ENCODE assay signal across 15 cellular contexts in the genomic region with DNA sequence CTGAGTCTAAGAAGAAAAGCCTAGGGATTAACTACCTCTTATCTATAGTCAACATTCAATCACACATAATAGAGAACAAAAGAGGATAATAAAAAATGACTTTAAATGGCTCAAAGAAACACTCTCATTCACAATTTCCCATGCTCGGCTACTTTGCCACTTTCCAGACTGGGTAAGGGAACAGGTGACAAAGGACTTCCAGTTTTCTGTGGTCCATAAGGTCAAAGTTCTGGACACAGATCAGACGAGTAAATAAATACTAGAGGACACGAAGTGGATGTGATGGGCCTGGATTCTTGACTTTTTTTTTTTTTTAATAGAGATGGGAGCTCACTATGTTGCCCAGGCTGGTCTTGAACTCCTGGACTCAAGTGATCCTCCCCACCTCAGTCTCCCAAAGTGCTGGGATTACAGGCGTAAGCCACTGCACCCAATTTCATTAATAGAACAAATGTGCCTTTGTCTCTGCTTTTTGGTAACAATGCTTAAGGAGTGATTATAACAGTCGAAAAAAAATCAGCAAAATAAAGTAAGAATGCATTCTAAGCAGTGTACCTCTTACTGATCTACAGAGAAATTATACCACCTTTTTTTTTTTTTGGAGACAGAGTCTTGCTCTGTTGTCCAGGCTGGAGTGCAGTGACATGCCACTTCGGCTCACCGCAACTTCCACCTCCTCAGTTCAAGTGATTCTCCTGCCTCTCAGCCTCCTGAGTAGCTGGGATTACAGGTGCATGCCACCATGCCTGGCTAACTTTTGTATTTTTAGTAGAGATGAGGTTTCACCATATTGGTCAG.
"Had no signal": no experiment of that assay in that cellular context is flagged by ENCODE, and none has a peak within 500 bp of the region (broad histone marks: within the 10 kb centered on the region; RNA-seq: fewer than 3 reads in every experiment).

No MANE protein-coding gene starts in this region.

- H3K4me2 ChIP-seq: neural progenitor cell, smooth muscle cell had no signal

- H3K4me1 Mint-ChIP-seq: neural progenitor cell; stimulated activated effector memory CD8-positive, alpha-beta T cell treated with anti-CD3 and anti-CD28 coated beads, Interleukin-12 subunit alpha, Interleukin-12 subunit beta, amount 100 ng/mL, for 72 hours had no signal

- H3K4me3 Mint-ChIP-seq: activated naive CD8-positive, alpha-beta T cell treated with anti-CD3 and anti-CD28 coated beads, Interleukin-2, amount 10 ng/mL, durations not matched to agents 7 days and 5 days; neural progenitor cell; stimulated activated effector memory CD8-positive, alpha-beta T cell treated with anti-CD3 and anti-CD28 coated beads, Interleukin-12 subunit alpha, Interleukin-12 subunit beta, amount 100 ng/mL, for 72 hours; T-helper 2 cell treated with Interferon-gamma antibody and Interleukin-4, amounts not matched to agents 5 μg/mL and 100 μg/mL, for 36 hours had no signal

- H3K9ac ChIP-seq: neural progenitor cell had no signal

- FAIRE-seq: endothelial cell of umbilical vein had no signal

- H3K27ac Mint-ChIP-seq: neural progenitor cell; T-helper 2 cell treated with Interferon-gamma antibody and Interleukin-4, amounts not matched to agents 5 μg/mL and 100 μg/mL, for 36 hours had no signal

- ATAC-seq: stimulated activated effector memory CD8-positive, alpha-beta T cell treated with anti-CD3 and anti-CD28 coated beads, Interleukin-12 subunit alpha, Interleukin-12 subunit beta, amount 100 ng/mL, for 72 hours had no signal

- DNase-seq: activated CD4-positive, alpha-beta T cell treated with anti-CD3 and anti-CD28 coated beads, Interleukin-2, amount 50 U/mL, for 1 hour; activated effector memory CD4-positive, alpha-beta T cell treated with anti-CD3 and anti-CD28 coated beads, Interleukin-2, amount 50 U/mL, for 16 hours; activated naive CD8-positive, alpha-beta T cell treated with anti-CD3 and anti-CD28 coated beads, Interleukin-2, amount 10 ng/mL, durations not matched to agents 7 days and 5 days; activated T-cell treated with anti-CD3 and anti-CD28 coated beads for 4 hours; foreskin melanocyte; head of caudate nucleus; mesenchymal stem cell; tibial artery had no signal

- H3K4me3 ChIP-seq: ascending aorta, neural progenitor cell, smooth muscle cell, tibial artery, vagina had no signal

- H3K27me3 Mint-ChIP-seq: activated naive CD8-positive, alpha-beta T cell treated with anti-CD3 and anti-CD28 coated beads, Interleukin-2, amount 10 ng/mL, durations not matched to agents 7 days and 5 days had no signal

- H3K9me3 ChIP-seq: ascending aorta, tibial artery, vagina had no signal

- H3K27ac ChIP-seq: ascending aorta, neural progenitor cell, tibial artery, vagina had no signal

- H3K27me3 ChIP-seq: ascending aorta, neural progenitor cell, tibial artery, vagina had no signal

- H3K4me1 ChIP-seq: ascending aorta, neural progenitor cell, vagina had no signal

- H2AFZ ChIP-seq: neural progenitor cell had no signal

- H3K9me3 Mint-ChIP-seq: activated naive CD8-positive, alpha-beta T cell treated with anti-CD3 and anti-CD28 coated beads, Interleukin-2, amount 10 ng/mL, durations not matched to agents 7 days and 5 days; stimulated activated effector memory CD8-positive, alpha-beta T cell treated with anti-CD3 and anti-CD28 coated beads, Interleukin-12 subunit alpha, Interleukin-12 subunit beta, amount 100 ng/mL, for 72 hours; T-helper 2 cell treated with Interferon-gamma antibody and Interleukin-4, amounts not matched to agents 5 μg/mL and 100 μg/mL, for 36 hours had no signal
